ENCODE assay signal across 15 cellular contexts in genomic region chr9:126392662-126393383, GRCh38.
DNase-seq lines count a peak whose midpoint lies in the region; ATAC-seq and TF ChIP-seq lines count a peak whose summit lies in the region.
"Had no signal": no experiment of that assay in that cellular context is flagged by ENCODE, and none has a peak within 500 bp of the region (broad histone marks: within the 10 kb centered on the region; RNA-seq: fewer than 3 reads in every experiment).

No MANE protein-coding gene starts in this region.

- H3K4me3 ChIP-seq in dorsolateral prefrontal cortex (no peak overlapping the region), stomach (no peak overlapping the region), MM.1S (ENCODE audit: low read length) (no peak overlapping the region)
- H3K4me3 ChIP-seq: BLaER1, pancreas had no signal

- no peak overlapping the region for H3K9ac ChIP-seq in MM.1S (ENCODE audit: low read length)
- H3K9ac ChIP-seq: BLaER1 had no signal

- H3K4me1 ChIP-seq in stomach = peaks cover 30 to 71% (median 46%) of the 10 kb centered on the region in 4 donors
- H3K4me1 ChIP-seq in MM.1S (ENCODE audit: low read length) = peaks cover 20% of the 10 kb centered on the region
- H3K4me1 ChIP-seq: pancreas had no signal

- H3K79me2 ChIP-seq in MM.1S (ENCODE audit: low read length) = no peaks in the 10 kb centered on the region

- peak overlapping the region; percentile 1; the same call in 1 of the 2 replicates for H3K27ac ChIP-seq in RWPE1
- peak overlapping the region in 58 of 59 donors; percentile 25 to 99 (median 84) for H3K27ac ChIP-seq in dorsolateral prefrontal cortex
- peak overlapping the region; percentile 22 to 60 (median 43) for H3K27ac ChIP-seq in stomach
- H3K27ac ChIP-seq in MM.1S (ENCODE audit: low read length) = no peak overlapping the region
- H3K27ac ChIP-seq: BLaER1, pancreas had no signal

- ATAC-seq in left lobe of liver (peak; percentile 16), HG03354 (IDR thresholded peaks at IDR 0.05; ENCODE audit: poor library complexity, severe bottlenecking, unreplicated experiment) (no peak)
- ATAC-seq: pancreas had no signal

- peaks cover 20% of the 10 kb centered on the region for H3F3A ChIP-seq in MM.1S (ENCODE audit: insufficient read depth, low read length)

- POLR2A ChIA-PET in RWPE1 (lab: Yijun Ruan, JAX; ENCODE audit: low non-redundant PET) = no interaction called here

- TF ChIP-seq CTCF in RWPE1 (conservative IDR thresholded peaks at IDR 0.05; ENCODE audit: low read depth) = no peak
- peak in 2 of 56 donors; percentile 9 to 16 for TF ChIP-seq CTCF in dorsolateral prefrontal cortex (IDR thresholded peaks at IDR 0.05 in 54 of 56, conservative IDR thresholded peaks at IDR 0.05 in 2 of 56; ENCODE audit: low read depth in 1 of 56, partially characterized antibody in 56 of 56)
- no peak for TF ChIP-seq CTCF in stomach (IDR thresholded peaks at IDR 0.05)
- TF ChIP-seq CTCF in MM.1S (IDR thresholded peaks at IDR 0.05; ENCODE audit: low read length) = no peak
- TF ChIP-seq CTCF in GM10266 (IDR thresholded peaks at IDR 0.05; ENCODE audit: control insufficient read depth, insufficient read depth, low read depth, missing control alignments) = no peak

- H4K20me1 ChIP-seq in MM.1S (ENCODE audit: insufficient read depth, low read length) = no peaks in the 10 kb centered on the region
- H4K20me1 ChIP-seq: BLaER1 had no signal

- no peaks in the 10 kb centered on the region for H3K27me3 ChIP-seq in dorsolateral prefrontal cortex
- H3K27me3 ChIP-seq in stomach = no peaks in the 10 kb centered on the region
- no peaks in the 10 kb centered on the region for H3K27me3 ChIP-seq in MM.1S (replicated peaks; ENCODE audit: insufficient read depth, low read length)
- H3K27me3 ChIP-seq: BLaER1, pancreas had no signal

- no peaks in the 10 kb centered on the region for H3K9me2 ChIP-seq in MM.1S (replicated peaks; ENCODE audit: insufficient read depth, low read length)

- TF ChIP-seq EP300 in stomach (IDR thresholded peaks at IDR 0.05) = no peak

- WGBS in stomach, 5 donors = 66 to 81% (median 72%) methylated on average over 9 of the region's 9 CpGs

- no peaks in the 10 kb centered on the region for H3K9me3 ChIP-seq in stomach
- H3K9me3 ChIP-seq in MM.1S (replicated peaks; ENCODE audit: insufficient read depth, low read length) = no peaks in the 10 kb centered on the region
- H3K9me3 ChIP-seq: BLaER1, pancreas had no signal

- H3K36me3 ChIP-seq in stomach (peaks cover 0 to 59% (median 40%) of the 10 kb centered on the region in 4 donors), MM.1S (replicated peaks; ENCODE audit: insufficient read depth, low read length) (no peaks in the 10 kb centered on the region)

- DNase-seq in RWPE1 (ENCODE audit: low spot score) (no peak), dorsolateral prefrontal cortex (no peak), left lobe of liver (ENCODE audit: low spot score) (no peak), stomach (no peak), MM.1S (no peak), GM10266 (ENCODE audit: extremely low spot score) (no peak)
- no peak for DNase-seq in activated CD4-positive, alpha-beta T cell treated with anti-CD3 and anti-CD28 coated beads, Interleukin-2, amount 50 U/mL, for 48 hours
- DNase-seq: activated CD4-positive, alpha-beta T cell treated with anti-CD3 and anti-CD28 coated beads, Interleukin-2, amount 50 U/mL, for 4 hours; activated gamma-delta T cell; NCI-H146; NCI-H69; pancreas; T-helper 9 cell had no signal

- no peak for TF ChIP-seq POLR2A in stomach (IDR thresholded peaks at IDR 0.05)

- H3K4me2 ChIP-seq in MM.1S (ENCODE audit: low read depth, low read length) = no peak overlapping the region
- H3K4me2 ChIP-seq: BLaER1 had no signal

- intact Hi-C loops in dorsolateral prefrontal cortex (cut with DNase I) (loop anchor here in 1 of 2 donors (5.0 to 10.0 kb wide), 4 partner anchors 248 to 648 kb away; partner anchors contain the start of gene PBX3), stomach (cut with DNase I; ENCODE audit: low total_unique reads) (no loop called here)

- CTCF ChIA-PET in RWPE1 (lab: Yijun Ruan, JAX) = interaction anchor here (0.7 to 1.3 kb wide), 4 partner anchors 16 to 979 kb away, joined by 3 to 4 read pairs (median 4); no protein-coding TSS in a partner anchor

- H2AFZ ChIP-seq in MM.1S (ENCODE audit: low read length) = no peak overlapping the region
